Comparison of ENCODE assay signal across 17 cellular contexts in the genomic region with DNA sequence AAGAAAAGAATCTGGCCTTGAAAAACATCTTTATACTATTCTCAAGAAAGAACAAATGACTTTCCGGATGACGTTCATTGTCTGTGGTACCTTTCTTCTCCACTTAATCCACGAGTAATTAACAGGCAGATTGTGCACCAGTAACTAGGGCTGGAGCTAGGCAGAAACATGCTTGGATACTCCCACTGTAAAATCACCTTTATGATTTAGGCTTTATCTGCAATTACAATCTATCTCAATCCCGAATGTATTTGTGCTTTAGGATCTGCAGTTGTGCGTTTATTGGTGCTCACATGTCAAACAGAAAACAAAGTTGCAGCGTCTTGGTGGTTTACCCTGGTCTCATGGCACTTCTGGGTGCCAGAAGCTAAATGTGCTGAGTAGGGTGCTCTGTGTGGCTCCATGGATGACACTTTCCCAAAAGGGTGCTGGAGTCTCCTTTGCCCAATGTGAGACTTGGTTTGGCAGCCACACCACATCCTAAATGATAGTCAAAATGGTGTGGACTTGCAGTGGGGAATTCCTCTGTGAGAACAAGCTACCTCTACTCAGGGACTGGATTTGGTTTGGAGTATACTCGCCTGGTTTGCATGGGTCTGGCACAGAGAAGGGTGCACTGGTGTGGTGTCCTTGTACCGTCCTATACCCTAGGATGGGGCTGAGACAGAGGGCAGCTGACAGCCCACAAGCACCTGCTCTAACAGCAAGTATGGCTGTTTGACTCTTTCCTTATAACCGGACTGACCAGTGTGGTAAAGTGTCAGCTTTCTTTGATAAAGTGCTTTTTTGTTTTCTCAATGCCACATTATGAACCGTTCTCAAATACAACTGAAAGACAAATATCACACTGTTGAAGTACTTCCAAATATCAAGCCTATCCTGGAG. TPM values are rescaled to one million over a fixed set of nuclear protein-coding genes. Genes with fewer than 3 reads are reported as not detected.
A peak's percentile ranks its signal among the peaks of the same experiment; 100 is the strongest.
DNase-seq lines count a peak whose midpoint lies in the region; ATAC-seq and TF ChIP-seq lines count a peak whose summit lies in the region.
"Had no signal": no experiment of that assay in that cellular context is flagged by ENCODE, and none has a peak within 500 bp of the region (broad histone marks: within the 10 kb centered on the region; RNA-seq: fewer than 3 reads in every experiment).

No MANE protein-coding gene starts in this region.

- H3K36me3 ChIP-seq in CD4-positive, alpha-beta memory T cell (ENCODE audit: insufficient read depth, low read length), result peaks cover 10% of the 10 kb centered on the region

- no peaks in the 10 kb centered on the region for H3K27me3 Mint-ChIP-seq in CD4-positive, alpha-beta memory T cell
- no peaks in the 10 kb centered on the region for H3K27me3 Mint-ChIP-seq in activated naive CD8-positive, alpha-beta T cell treated with anti-CD3 and anti-CD28 coated beads, Interleukin-2, amount 10 ng/mL, durations not matched to agents 7 days and 5 days
- no peaks in the 10 kb centered on the region for H3K27me3 Mint-ChIP-seq in naive thymus-derived CD8-positive, alpha-beta T cell
- H3K27me3 Mint-ChIP-seq in glutamatergic neuron (ENCODE audit: unreplicated experiment), result peaks cover 2% of the 10 kb centered on the region
- H3K27me3 Mint-ChIP-seq: activated naive CD4-positive, alpha-beta T cell treated with anti-CD3 and anti-CD28 coated beads, Interleukin-2, amount 50 U/mL, for 24 hours; activated T-cell treated with anti-CD3 and anti-CD28 coated beads, Interleukin-2, amount 50 U/mL, for 24 hours had no signal

- no peaks in the 10 kb centered on the region for H3K27me3 ChIP-seq in CD4-positive, alpha-beta memory T cell (ENCODE audit: insufficient read depth, low read length)
- H3K27me3 ChIP-seq: BLaER1, gastrocnemius medialis had no signal

- DNase-seq in NCI-H2029 (lab: John Stamatoyannopoulos, UW) (peak; percentile 11), NCI-H2029 treated with DMSO at 0.1 percent for 48 hours (lab: John Stamatoyannopoulos, UW) (no peak), epidermal melanocyte (ENCODE audit: insufficient read length, low spot score) (no peak), glutamatergic neuron (no peak), NCI-H2081 treated with DMSO at 0.1 percent for 48 hours (lab: John Stamatoyannopoulos, UW) (no peak)
- DNase-seq in CD4-positive, alpha-beta memory T cell, result no peak
- no peak for DNase-seq in activated naive CD8-positive, alpha-beta T cell treated with anti-CD3 and anti-CD28 coated beads, Interleukin-2, amount 10 ng/mL, durations not matched to agents 7 days and 5 days
- no peak for DNase-seq in naive thymus-derived CD8-positive, alpha-beta T cell
- DNase-seq: activated CD4-positive, alpha-beta T cell treated with anti-CD3 and anti-CD28 coated beads, Interleukin-2, amount 50 U/mL, for 4 hours; activated T-cell treated with anti-CD3 and anti-CD28 coated beads, Interleukin-2, amount 50 U/mL, for 24 hours; gastrocnemius medialis; left ventricle myocardium inferior; NCI-H1436 treated with DMSO at 0.1 percent for 48 hours; NCI-H446 treated with DMSO at 0.1 percent for 48 hours; stimulated activated CD4-positive, alpha-beta T cell treated with anti-CD3 and anti-CD28 coated beads, Interleukin-1b, Interleukin-23, amount 100 ng/mL, for 48 hours had no signal

- POLR2A ChIA-PET in CD4-positive, alpha-beta memory T cell (lab: Charles Lee; ENCODE audit: partially characterized antibody), result interaction anchor here (0.6 to 2.4 kb wide), 3 partner anchors 8 to 225 kb away, joined by 3 to 8 read pairs (median 7); a partner anchor contains a TSS
- POLR2A ChIA-PET in activated naive CD8-positive, alpha-beta T cell treated with anti-CD3 and anti-CD28 coated beads, Interleukin-2, amount 10 ng/mL, durations not matched to agents 7 days and 5 days (lab: Charles Lee), result interaction anchor here (1.9 kb wide), 1 partner anchor 7 kb away, joined by 7 read pairs; a partner anchor contains a TSS
- POLR2A ChIA-PET in naive thymus-derived CD8-positive, alpha-beta T cell (lab: Charles Lee), result interaction anchor here (0.8 to 1.2 kb wide), 3 partner anchors 129 to 224 kb away, joined by 3 read pairs; a partner anchor contains a TSS

- no peaks in the 10 kb centered on the region for H3K9me3 Mint-ChIP-seq in CD4-positive, alpha-beta memory T cell
- no peaks in the 10 kb centered on the region for H3K9me3 Mint-ChIP-seq in activated naive CD8-positive, alpha-beta T cell treated with anti-CD3 and anti-CD28 coated beads, Interleukin-2, amount 10 ng/mL, durations not matched to agents 7 days and 5 days
- H3K9me3 Mint-ChIP-seq in naive thymus-derived CD8-positive, alpha-beta T cell, result no peaks in the 10 kb centered on the region
- H3K9me3 Mint-ChIP-seq in glutamatergic neuron (ENCODE audit: unreplicated experiment), result no peaks in the 10 kb centered on the region
- H3K9me3 Mint-ChIP-seq: activated naive CD4-positive, alpha-beta T cell treated with anti-CD3 and anti-CD28 coated beads, Interleukin-2, amount 50 U/mL, for 24 hours; activated T-cell treated with anti-CD3 and anti-CD28 coated beads, Interleukin-2, amount 50 U/mL, for 24 hours had no signal

- H3K4me3 ChIP-seq in CD4-positive, alpha-beta memory T cell (ENCODE audit: low read length in 2 of 2), result no peak overlapping the region
- H3K4me3 ChIP-seq: BLaER1, gastrocnemius medialis, left ventricle myocardium inferior had no signal

- TF ChIP-seq CTCF in glutamatergic neuron (IDR thresholded peaks at IDR 0.05; ENCODE audit: partially characterized antibody, unreplicated experiment), result no peak

- peaks cover 21% of the 10 kb centered on the region for H3K4me1 ChIP-seq in CD4-positive, alpha-beta memory T cell (ENCODE audit: insufficient read depth, low read length)

- no peak overlapping the region for H3K27ac ChIP-seq in CD4-positive, alpha-beta memory T cell (ENCODE audit: low read depth, low read length)
- H3K27ac ChIP-seq: BLaER1, gastrocnemius medialis, left ventricle myocardium inferior had no signal

- ATAC-seq in activated naive CD8-positive, alpha-beta T cell treated with anti-CD3 and anti-CD28 coated beads, Interleukin-2, amount 10 ng/mL, durations not matched to agents 7 days and 5 days (ENCODE audit: low read depth), result peak; percentile 38
- ATAC-seq in naive thymus-derived CD8-positive, alpha-beta T cell, result no peak
- ATAC-seq: gastrocnemius medialis had no signal

- no peak overlapping the region for H3K4me3 Mint-ChIP-seq in CD4-positive, alpha-beta memory T cell
- H3K4me3 Mint-ChIP-seq in activated naive CD8-positive, alpha-beta T cell treated with anti-CD3 and anti-CD28 coated beads, Interleukin-2, amount 10 ng/mL, durations not matched to agents 7 days and 5 days, result no peak overlapping the region
- H3K4me3 Mint-ChIP-seq in naive thymus-derived CD8-positive, alpha-beta T cell, result no peak overlapping the region
- H3K4me3 Mint-ChIP-seq in glutamatergic neuron (ENCODE audit: unreplicated experiment), result no peak overlapping the region
- H3K4me3 Mint-ChIP-seq: activated naive CD4-positive, alpha-beta T cell treated with anti-CD3 and anti-CD28 coated beads, Interleukin-2, amount 50 U/mL, for 24 hours; activated T-cell treated with anti-CD3 and anti-CD28 coated beads, Interleukin-2, amount 50 U/mL, for 24 hours had no signal

- H3K27ac Mint-ChIP-seq in CD4-positive, alpha-beta memory T cell, result peak overlapping the region in 5 of 7 donors; percentile 32 to 65 (median 39)
- H3K27ac Mint-ChIP-seq in activated naive CD8-positive, alpha-beta T cell treated with anti-CD3 and anti-CD28 coated beads, Interleukin-2, amount 10 ng/mL, durations not matched to agents 7 days and 5 days, result no peak overlapping the region
- H3K27ac Mint-ChIP-seq in naive thymus-derived CD8-positive, alpha-beta T cell, result peak overlapping the region in 6 of 10 donors; percentile 20 to 72 (median 34)
- H3K27ac Mint-ChIP-seq in glutamatergic neuron (ENCODE audit: unreplicated experiment), result no peak overlapping the region

- H3K36me3 Mint-ChIP-seq in CD4-positive, alpha-beta memory T cell, result peaks cover 7 to 11% of the 10 kb centered on the region in 2 donors
- peaks cover 14% of the 10 kb centered on the region for H3K36me3 Mint-ChIP-seq in activated naive CD8-positive, alpha-beta T cell treated with anti-CD3 and anti-CD28 coated beads, Interleukin-2, amount 10 ng/mL, durations not matched to agents 7 days and 5 days
- peaks cover 0 to 25% (median 0%) of the 10 kb centered on the region in 3 donors for H3K36me3 Mint-ChIP-seq in naive thymus-derived CD8-positive, alpha-beta T cell
- H3K36me3 Mint-ChIP-seq in glutamatergic neuron (ENCODE audit: unreplicated experiment), result no peaks in the 10 kb centered on the region
- H3K36me3 Mint-ChIP-seq: activated naive CD4-positive, alpha-beta T cell treated with anti-CD3 and anti-CD28 coated beads, Interleukin-2, amount 50 U/mL, for 24 hours had no signal

- no peaks in the 10 kb centered on the region for H3K9me3 ChIP-seq in CD4-positive, alpha-beta memory T cell (ENCODE audit: control insufficient read depth in 1 of 2, low read length in 2 of 2)
- H3K9me3 ChIP-seq: BLaER1, gastrocnemius medialis, left ventricle myocardium inferior had no signal

- CTCF ChIA-PET in CD4-positive, alpha-beta memory T cell (lab: Charles Lee; ENCODE audit: partially characterized antibody), result interaction anchor here (1.1 kb wide), 1 partner anchor 226 kb away, joined by 3 read pairs; no protein-coding TSS in a partner anchor

- intact Hi-C loops in CD4-positive, alpha-beta memory T cell (cut with micrococcal nuclease), result no loop called here

- H3K4me1 Mint-ChIP-seq in CD4-positive, alpha-beta memory T cell, result peaks cover 13 to 25% (median 20%) of the 10 kb centered on the region in 4 donors
- H3K4me1 Mint-ChIP-seq in activated naive CD8-positive, alpha-beta T cell treated with anti-CD3 and anti-CD28 coated beads, Interleukin-2, amount 10 ng/mL, durations not matched to agents 7 days and 5 days, result peaks cover 14% of the 10 kb centered on the region
- peaks cover 14 to 27% (median 24%) of the 10 kb centered on the region in 4 donors for H3K4me1 Mint-ChIP-seq in naive thymus-derived CD8-positive, alpha-beta T cell
- no peaks in the 10 kb centered on the region for H3K4me1 Mint-ChIP-seq in glutamatergic neuron (ENCODE audit: low read depth, unreplicated experiment)

RNA-seq across cellular contexts. Expression of a gene that starts 7.7 kb away (rescaled TPM):
- 100 to 1,000 TPM; 122 to 128 TPM for total RNA-seq in CD4-positive, alpha-beta memory T cell
- polyA plus RNA-seq in CD4-positive, alpha-beta memory T cell, result 100 to 1,000 TPM; 107 to 129 TPM
- total RNA-seq in activated naive CD8-positive, alpha-beta T cell treated with anti-CD3 and anti-CD28 coated beads, Interleukin-2, amount 10 ng/mL, durations not matched to agents 7 days and 5 days, result 10 to 100 TPM; 89.4 to 89.8 TPM
- total RNA-seq in naive thymus-derived CD8-positive, alpha-beta T cell, result 100 to 1,000 TPM; 114 to 118 TPM
- polyA plus RNA-seq in naive thymus-derived CD8-positive, alpha-beta T cell, result 100 to 1,000 TPM; 121 to 165 (median 144) TPM
- 45.2 TPM for total RNA-seq in glutamatergic neuron (ENCODE audit: unreplicated experiment)

RNA-seq across cellular contexts. Expression of a gene that starts 8.0 kb away (rescaled TPM):
- 10 to 100 TPM; 90.8 to 95.3 TPM for total RNA-seq in CD4-positive, alpha-beta memory T cell
- 10 to 100 TPM; 49.3 to 58.9 TPM for polyA plus RNA-seq in CD4-positive, alpha-beta memory T cell
- 10 to 100 TPM; 82.2 to 84.2 TPM for total RNA-seq in activated naive CD8-positive, alpha-beta T cell treated with anti-CD3 and anti-CD28 coated beads, Interleukin-2, amount 10 ng/mL, durations not matched to agents 7 days and 5 days
- total RNA-seq in naive thymus-derived CD8-positive, alpha-beta T cell, result 100 to 1,000 TPM; 103 to 120 TPM
- polyA plus RNA-seq in naive thymus-derived CD8-positive, alpha-beta T cell, result 10 to 100 TPM; 47.7 to 67.2 (median 50.8) TPM
- 72.3 TPM for total RNA-seq in glutamatergic neuron (ENCODE audit: unreplicated experiment)

Comparison
In these comparisons a context has a peak if more than half of its experiments do, and no peak if none do; other contexts are left out.
1. H3K27ac Mint-ChIP-seq: peak in CD4-positive, alpha-beta memory T cell (5 of 7) and naive thymus-derived CD8-positive, alpha-beta T cell (6 of 10); none in activated naive CD8-positive, alpha-beta T cell treated with anti-CD3 and anti-CD28 coated beads, Interleukin-2, amount 10 ng/mL, durations not matched to agents 7 days and 5 days (single experiment) and glutamatergic neuron (single experiment).